Comparison of ENCODE assay signal across 9 cellular contexts in genomic region chr10:121596668-121597503, GRCh38. TPM values are rescaled to one million over a fixed set of nuclear protein-coding genes. Genes with fewer than 3 reads are reported as not detected.
DNase-seq lines count a peak whose midpoint lies in the region; ATAC-seq, FAIRE-seq and TF ChIP-seq lines count a peak whose summit lies in the region.
"Had no signal": no experiment of that assay in that cellular context is flagged by ENCODE, and none has a peak within 500 bp of the region (broad histone marks: within the 10 kb centered on the region; RNA-seq: fewer than 3 reads in every experiment).

No MANE protein-coding gene starts in this region.

- H3K4me1 ChIP-seq in left ventricle myocardium inferior (peaks cover 21% of the 10 kb centered on the region), pancreas (no peaks in the 10 kb centered on the region)

- peaks cover 97% of the 10 kb centered on the region for H3K27me3 ChIP-seq in left ventricle myocardium inferior (ENCODE audit: low read depth)
- peaks cover 0 to 4% (median 0%) of the 10 kb centered on the region in 4 donors for H3K27me3 ChIP-seq in pancreas

- H3K36me3 ChIP-seq in left ventricle myocardium inferior: no peaks in the 10 kb centered on the region
- H3K36me3 ChIP-seq in pancreas: no peaks in the 10 kb centered on the region

- H3K4me3 ChIP-seq in left ventricle myocardium inferior (peak overlapping the region; percentile 65), pancreas (peak overlapping the region; percentile 33 to 54 (median 52))

- peak; percentile 35 for DNase-seq in Daoy (ENCODE audit: low read depth)
- peak; percentile 45 for DNase-seq in SW480 (ENCODE audit: low spot score)
- no peak for DNase-seq in left ventricle myocardium inferior
- DNase-seq in pancreas: peak in 3 of 6 donors; percentile 22 to 77 (median 35)
- DNase-seq in stimulated activated CD4-positive, alpha-beta T cell treated with anti-CD3 and anti-CD28 coated beads, Interleukin-2, amount 100 ng/mL, for 24 hours: no peak
- no peak for DNase-seq in activated naive CD4-positive, alpha-beta T cell (lab: John Stamatoyannopoulos, UW)
- DNase-seq in UCSD-AML1 (lab: John Stamatoyannopoulos, UW; ENCODE audit: unreplicated experiment): no peak

- TF ChIP-seq CTCF in left ventricle myocardium inferior (IDR thresholded peaks at IDR 0.05; ENCODE audit: borderline replicate concordance) (no peak), pancreas (IDR thresholded peaks at IDR 0.05) (no peak)

- intact Hi-C loops in left ventricle myocardium inferior (cut with micrococcal nuclease): no loop called here
- intact Hi-C loops in pancreas (cut with DNase I): no loop called here

- 8 to 10% methylated on average over 46 to 54 of the region's 54 CpGs for WGBS in pancreas, 2 donors

- FAIRE-seq in pancreas (lab: Jason Lieb, UNC): no peak
- FAIRE-seq: endometrium had no signal

- H3K9me3 ChIP-seq in left ventricle myocardium inferior (replicated peaks) (no peaks in the 10 kb centered on the region), pancreas (no peaks in the 10 kb centered on the region)

- ATAC-seq in pancreas (peak; percentile 22 to 66 (median 52)), GM18519 (IDR thresholded peaks at IDR 0.05; ENCODE audit: low FRiP score, unreplicated experiment) (no peak)

- H3K27ac ChIP-seq in left ventricle myocardium inferior (replicated peaks) (no peak overlapping the region), pancreas (peak overlapping the region; percentile 31 to 71 (median 63))

RNA-seq across cellular contexts. Expression of gene FGFR2, which starts 1.4 kb away (rescaled TPM):
- 1.6 and 1.9 TPM in 2 replicates for total RNA-seq in Daoy (2014; rRNA removed; shearing (Covaris generic))
- 0.36 TPM for total RNA-seq in left ventricle myocardium inferior
- total RNA-seq in pancreas: 10 to 100 TPM; 24.0 to 41.6 (median 31.4) TPM
- polyA plus RNA-seq in pancreas: 10 to 100 TPM; 23.8 to 64.0 TPM

Comparison
In these comparisons a context has a peak if more than half of its experiments do, and no peak if none do; other contexts are left out.
1. DNase-seq: peak in Daoy (single experiment) and SW480 (single experiment); none in left ventricle myocardium inferior (single experiment), stimulated activated CD4-positive, alpha-beta T cell treated with anti-CD3 and anti-CD28 coated beads, Interleukin-2, amount 100 ng/mL, for 24 hours (0 of 2), activated naive CD4-positive, alpha-beta T cell (0 of 4) and UCSD-AML1 (single experiment).